Comparison of ENCODE assay signal across 8 cellular contexts in the genomic region with DNA sequence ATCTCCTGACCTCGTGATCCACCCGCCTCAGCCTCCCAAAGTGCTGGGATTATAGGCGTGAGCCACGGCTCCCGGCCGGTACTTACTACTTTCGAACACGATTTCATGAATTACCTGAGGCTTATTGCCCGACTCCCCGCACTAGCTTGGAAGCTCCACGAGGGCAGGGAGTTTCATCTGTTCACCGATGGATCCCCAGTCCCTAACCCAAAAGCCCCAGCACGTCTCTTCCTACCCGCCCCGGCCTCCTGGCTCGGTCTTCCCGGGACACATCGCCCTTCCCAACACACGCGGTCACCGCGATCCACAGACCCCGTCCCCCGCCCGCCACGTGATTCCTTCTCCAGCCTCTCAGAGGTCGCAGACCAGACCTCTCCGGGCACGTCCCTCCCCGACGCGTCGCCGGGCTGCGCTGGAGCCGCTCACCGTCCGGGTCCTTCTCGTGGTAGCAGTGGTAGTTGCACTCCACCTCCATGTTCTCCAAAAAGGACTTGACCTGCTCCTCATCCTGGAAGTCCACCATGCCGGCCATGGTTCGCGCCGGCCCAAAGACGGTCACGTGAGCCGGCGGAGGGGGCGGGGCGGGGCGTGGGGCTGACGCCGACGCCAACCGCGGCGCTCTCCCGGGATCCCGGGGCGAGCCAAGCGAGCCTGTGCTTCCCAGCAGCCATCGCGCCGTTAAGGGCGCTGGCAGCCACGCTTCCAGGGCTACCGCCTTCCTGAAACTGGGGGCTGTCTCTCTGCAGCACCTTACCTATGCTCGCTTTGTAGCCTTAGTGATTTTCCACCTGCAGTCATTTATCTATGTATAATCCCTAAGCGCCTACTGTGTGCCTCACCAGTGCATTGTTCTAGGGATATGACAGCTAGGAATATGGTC. TPM values are rescaled to one million over a fixed set of nuclear protein-coding genes. Genes with fewer than 3 reads are reported as not detected.
DNase-seq lines count a peak whose midpoint lies in the region; ATAC-seq and TF ChIP-seq lines count a peak whose summit lies in the region.

COA7 (minus strand) TSS at position 553 of the 880 bp plus-strand sequence; CDS start at position 532, 21 bp downstream.

- no peak for TF ChIP-seq CTCF in HEK293 (tag by site-specific recombination; IDR thresholded peaks at IDR 0.05)
- peak in 2 of 9 donors; percentile 6 for TF ChIP-seq CTCF in heart right ventricle (IDR thresholded peaks at IDR 0.05)
- TF ChIP-seq CTCF in upper lobe of left lung (IDR thresholded peaks at IDR 0.05), result peak in 2 of 6 experiments; percentile 16 to 22

- POLR2A ChIA-PET in HEK293 (lab: Yijun Ruan, JAX), result interaction anchor here (0.5 to 1.5 kb wide), 3 partner anchors 16 to 714 kb away, joined by 3 to 4 read pairs (median 3); partner anchors contain the start of gene ZYG11B

- peak within 1 kb of the TSS; percentile 59; the same call in 1 of the 2 replicates for H3K27ac ChIP-seq in HEK293 (ENCODE audit: extremely low read depth, low read depth, low read length)
- peak within 1 kb of the TSS; percentile 73 to 90 (median 83) for H3K27ac ChIP-seq in heart right ventricle
- peak within 1 kb of the TSS; percentile 71 to 90 (median 83) for H3K27ac ChIP-seq in upper lobe of left lung

- WGBS in heart right ventricle, 2 donors, result 1% methylated on average over 68 of the region's 68 CpGs
- WGBS in upper lobe of left lung, 2 donors, result 5 to 8% methylated on average over 35 to 58 of the region's 68 CpGs

- H3K36me3 ChIP-seq in HEK293 (ENCODE audit: control insufficient read depth in 2 of 2, insufficient read depth in 1 of 2, low read length in 2 of 2), result peaks cover 0 to 11% of the 10 kb centered on the region in 2 experiments; a peak in 2 of 3 replicates
- peaks cover 0 to 3% (median 0%) of the 10 kb centered on the region in 9 donors for H3K36me3 ChIP-seq in heart right ventricle
- H3K36me3 ChIP-seq in upper lobe of left lung, result no peaks in the 10 kb centered on the region

- CTCF ChIA-PET in HEK293 (lab: Yijun Ruan, JAX), result interaction anchor here (0.6 to 1.2 kb wide), 5 partner anchors 10 to 303 kb away, joined by 3 to 5 read pairs (median 3); partner anchors contain the start of gene ZYG11A

- peak; percentile 90 to 94 (median 92) for ATAC-seq in heart right ventricle
- ATAC-seq in upper lobe of left lung (ENCODE audit: low FRiP score in 2 of 2), result peak; percentile 92 to 95

- H3K27me3 ChIP-seq in heart right ventricle (no peaks in the 10 kb centered on the region), upper lobe of left lung (no peaks in the 10 kb centered on the region)

- DNase-seq in ELF-1 (ENCODE audit: low read depth, low spot score), result peak; percentile 91
- DNase-seq in NCI-H1105 treated with DMSO at 0.1 percent for 48 hours (lab: John Stamatoyannopoulos, UW), result peak; percentile 73
- peak; percentile 48 to 74 (median 55) for DNase-seq in T-helper 1 cell
- DNase-seq in amniotic epithelial cell (ENCODE audit: low read depth), result peak; percentile 70
- DNase-seq in heart right ventricle, result peak; percentile 86 to 91
- peak; percentile 86 for DNase-seq in pons (ENCODE audit: low spot score)
- peak; percentile 89 to 98 for DNase-seq in upper lobe of left lung

- H3K9me3 ChIP-seq in HEK293 (ENCODE audit: control insufficient read depth, insufficient read depth, low read depth, low read length) (no peaks in the 10 kb centered on the region), heart right ventricle (no peaks in the 10 kb centered on the region), upper lobe of left lung (no peaks in the 10 kb centered on the region)

- H3K4me1 ChIP-seq in HEK293 (ENCODE audit: control insufficient read depth, insufficient read depth, low read length) (no peaks in the 10 kb centered on the region), heart right ventricle (peaks cover 0 to 29% (median 6%) of the 10 kb centered on the region in 9 donors), upper lobe of left lung (peaks cover 4 to 23% (median 9%) of the 10 kb centered on the region in 4 donors)

- intact Hi-C loops in heart right ventricle (cut with DNase I), result loop anchor here in 5 of 10 donors (2.0 to 10.0 kb wide), 5 partner anchors 29 to 497 kb away; partner anchors contain the start of genes CPT2 (in 2 of the 5), ORC1 (in 1 of the 5), PRPF38A (in 1 of the 5) and SCP2 (in 1 of the 5)

- TF ChIP-seq EP300 in upper lobe of left lung (IDR thresholded peaks at IDR 0.05), result peak in 1 of 4 donors; percentile 23

- TF ChIP-seq POLR2A in upper lobe of left lung (IDR thresholded peaks at IDR 0.05), result peak in 2 of 4 donors; percentile 34 to 61

- peak within 1 kb of the TSS; percentile 79 for H3K4me3 ChIP-seq in HEK293 (ENCODE audit: low read depth, low read length)
- peak within 1 kb of the TSS; percentile 54 to 86 (median 72) for H3K4me3 ChIP-seq in heart right ventricle
- H3K4me3 ChIP-seq in upper lobe of left lung, result peak within 1 kb of the TSS; percentile 68 to 92 (median 84)

TF ChIP-seq in HEK293, 187 proteins besides CTCF, POLR2A, EP300 and RAD21 (continues in another document):
- TF ChIP-seq ZBTB17 (tag by site-specific recombination; IDR thresholded peaks at IDR 0.05) (peak; percentile 82), MEIS1 (CRISPR knock-in tag; IDR thresholded peaks at IDR 0.05; ENCODE audit: borderline replicate concordance) (no peak), ZNF404 (tag by site-specific recombination; IDR thresholded peaks at IDR 0.05) (no peak), ZNF202 (tag by site-specific recombination; IDR thresholded peaks at IDR 0.05; ENCODE audit: borderline replicate concordance) (no peak), ZNF558 (tag by site-specific recombination; IDR thresholded peaks at IDR 0.05) (no peak), ZNF549 (tag by site-specific recombination; IDR thresholded peaks at IDR 0.05) (no peak), HOXA7 (CRISPR knock-in tag; IDR thresholded peaks at IDR 0.05; ENCODE audit: borderline replicate concordance) (no peak), ZNF777 (tag by site-specific recombination; IDR thresholded peaks at IDR 0.05; ENCODE audit: borderline replicate concordance) (no peak), ZNF157 (tag by site-specific recombination; IDR thresholded peaks at IDR 0.05) (no peak), ZNF600 (tag by site-specific recombination; IDR thresholded peaks at IDR 0.05) (peak; percentile 77), GLIS2 (tag by site-specific recombination; IDR thresholded peaks at IDR 0.05) (peak; percentile 83), ZNF707 (tag by site-specific recombination; IDR thresholded peaks at IDR 0.05) (no peak), ZNF423 (tag by site-specific recombination; IDR thresholded peaks at IDR 0.05) (no peak), MZF1 (tag by site-specific recombination; IDR thresholded peaks at IDR 0.05; ENCODE audit: borderline replicate concordance) (peak; percentile 44; the same call in 1 of the 2 replicates), ZNF350 (tag by site-specific recombination; IDR thresholded peaks at IDR 0.05) (no peak), TCF7L2 (IDR thresholded peaks at IDR 0.05; ENCODE audit: borderline replicate concordance, low read depth, low read length) (no peak)
- TF ChIP-seq, protein P1, sequence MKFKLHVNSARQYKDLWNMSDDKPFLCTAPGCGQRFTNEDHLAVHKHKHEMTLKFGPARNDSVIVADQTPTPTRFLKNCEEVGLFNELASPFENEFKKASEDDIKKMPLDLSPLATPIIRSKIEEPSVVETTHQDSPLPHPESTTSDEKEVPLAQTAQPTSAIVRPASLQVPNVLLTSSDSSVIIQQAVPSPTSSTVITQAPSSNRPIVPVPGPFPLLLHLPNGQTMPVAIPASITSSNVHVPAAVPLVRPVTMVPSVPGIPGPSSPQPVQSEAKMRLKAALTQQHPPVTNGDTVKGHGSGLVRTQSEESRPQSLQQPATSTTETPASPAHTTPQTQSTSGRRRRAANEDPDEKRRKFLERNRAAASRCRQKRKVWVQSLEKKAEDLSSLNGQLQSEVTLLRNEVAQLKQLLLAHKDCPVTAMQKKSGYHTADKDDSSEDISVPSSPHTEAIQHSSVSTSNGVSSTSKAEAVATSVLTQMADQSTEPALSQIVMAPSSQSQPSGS (tag by site-specific recombination; IDR thresholded peaks at IDR 0.05; ENCODE audit: low read depth), result no peak
- TF ChIP-seq, protein P2, sequence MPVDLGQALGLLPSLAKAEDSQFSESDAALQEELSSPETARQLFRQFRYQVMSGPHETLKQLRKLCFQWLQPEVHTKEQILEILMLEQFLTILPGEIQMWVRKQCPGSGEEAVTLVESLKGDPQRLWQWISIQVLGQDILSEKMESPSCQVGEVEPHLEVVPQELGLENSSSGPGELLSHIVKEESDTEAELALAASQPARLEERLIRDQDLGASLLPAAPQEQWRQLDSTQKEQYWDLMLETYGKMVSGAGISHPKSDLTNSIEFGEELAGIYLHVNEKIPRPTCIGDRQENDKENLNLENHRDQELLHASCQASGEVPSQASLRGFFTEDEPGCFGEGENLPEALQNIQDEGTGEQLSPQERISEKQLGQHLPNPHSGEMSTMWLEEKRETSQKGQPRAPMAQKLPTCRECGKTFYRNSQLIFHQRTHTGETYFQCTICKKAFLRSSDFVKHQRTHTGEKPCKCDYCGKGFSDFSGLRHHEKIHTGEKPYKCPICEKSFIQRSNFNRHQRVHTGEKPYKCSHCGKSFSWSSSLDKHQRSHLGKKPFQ (tag by site-specific recombination; IDR thresholded peaks at IDR 0.05), result peak; percentile 33; the same call in 1 of the 2 replicates
- TF ChIP-seq, protein P3, sequence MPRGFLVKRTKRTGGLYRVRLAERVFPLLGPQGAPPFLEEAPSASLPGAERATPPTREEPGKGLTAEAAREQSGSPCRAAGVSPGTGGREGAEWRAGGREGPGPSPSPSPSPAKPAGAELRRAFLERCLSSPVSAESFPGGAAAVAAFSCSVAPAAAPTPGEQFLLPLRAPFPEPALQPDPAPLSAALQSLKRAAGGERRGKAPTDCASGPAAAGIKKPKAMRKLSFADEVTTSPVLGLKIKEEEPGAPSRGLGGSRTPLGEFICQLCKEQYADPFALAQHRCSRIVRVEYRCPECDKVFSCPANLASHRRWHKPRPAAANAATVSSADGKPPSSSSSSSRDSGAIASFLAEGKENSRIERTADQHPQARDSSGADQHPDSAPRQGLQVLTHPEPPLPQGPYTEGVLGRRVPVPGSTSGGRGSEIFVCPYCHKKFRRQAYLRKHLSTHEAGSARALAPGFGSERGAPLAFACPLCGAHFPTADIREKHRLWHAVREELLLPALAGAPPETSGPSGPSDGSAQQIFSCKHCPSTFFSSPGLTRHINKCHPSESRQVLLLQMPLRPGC (tag by site-specific recombination; IDR thresholded peaks at IDR 0.05), result 0 out of 2 replicates have a peak, but pooled peaks have one; percentile 40

RNA-seq across cellular contexts. Expression of gene COA7, which starts in this region (rescaled TPM):
- total RNA-seq in heart right ventricle, result 10 to 100 TPM in 9 of 10 donors, 1 to 10 TPM in 1; 9.7 to 22.4 (median 16.0) TPM
- polyA plus RNA-seq in heart right ventricle, result 10 to 100 TPM in 1 of 2 donors, 1 to 10 TPM in 1; 3.9 to 11.1 TPM
- total RNA-seq in upper lobe of left lung, result 10 to 100 TPM in 3 of 6 donors, 1 to 10 TPM in 3; 2.2 to 20.8 (median 10.6) TPM

Comparison
In these comparisons a context has a peak if more than half of its experiments do, and no peak if none do; other contexts are left out.
1. Peak in every context shown above with its lines: DNase-seq, ATAC-seq, H3K4me3 ChIP-seq and H3K27ac ChIP-seq.